9 cellular contexts compared by ENCODE assay signal in genomic region chr2:9770308-9771100, GRCh38.
DNase-seq lines count a peak whose midpoint lies in the region; ATAC-seq and TF ChIP-seq lines count a peak whose summit lies in the region.
"Had no signal": no experiment of that assay in that cellular context is flagged by ENCODE, and none has a peak within 500 bp of the region (broad histone marks: within the 10 kb centered on the region; RNA-seq: fewer than 3 reads in every experiment).

No MANE protein-coding gene starts in this region.

- no peaks in the 10 kb centered on the region for H3K4me1 ChIP-seq in PC-9 (replicated peaks; ENCODE audit: insufficient read depth)

- no peak overlapping the region for H2AFZ ChIP-seq in PC-9

- H3K27ac Mint-ChIP-seq in Calu3 (ENCODE audit: unreplicated experiment) (no peak overlapping the region), osteocyte (ENCODE audit: unreplicated experiment) (no peak overlapping the region)
- H3K27ac Mint-ChIP-seq: stimulated activated naive CD8-positive, alpha-beta T cell treated with anti-CD3 and anti-CD28 coated beads, Interleukin-15, Interleukin-2, amounts not matched to agents 100 ng/mL and 50 ng/mL, for 24 hours had no signal

- H3K4me3 Mint-ChIP-seq in Calu3 (ENCODE audit: low read depth, unreplicated experiment) (no peak overlapping the region), osteocyte (ENCODE audit: unreplicated experiment) (no peak overlapping the region)
- H3K4me3 Mint-ChIP-seq: stimulated activated naive CD8-positive, alpha-beta T cell treated with anti-CD3 and anti-CD28 coated beads, Interleukin-15, Interleukin-2, amounts not matched to agents 100 ng/mL and 50 ng/mL, for 24 hours had no signal

- H3K9me3 ChIP-seq in PC-9 (ENCODE audit: insufficient read depth, low read depth), result no peaks in the 10 kb centered on the region

- no peaks in the 10 kb centered on the region for H3F3A ChIP-seq in PC-9 (ENCODE audit: insufficient read depth, low read depth)

- DNase-seq in Calu3, result peak; percentile 65
- DNase-seq in HT-29 (ENCODE audit: low spot score), result peak; percentile 83
- peak; percentile 52 to 67 for DNase-seq in PC-9
- DNase-seq in activated naive CD4-positive, alpha-beta T cell treated with Interleukin-2 at 50 U/mL for 16 hours, result peak; percentile 63
- peak; percentile 35 for DNase-seq in foreskin melanocyte
- no peak for DNase-seq in osteocyte (ENCODE audit: extremely low spot score, unreplicated experiment)

- no peaks in the 10 kb centered on the region for H3K36me3 ChIP-seq in PC-9 (ENCODE audit: low read depth)

- POLR2A ChIA-PET in PC-9 (lab: Charles Lee; ENCODE audit: unreplicated experiment), result interaction anchor here (0.5 kb wide), 2 partner anchors 136 to 517 kb away, joined by 3 read pairs; no protein-coding TSS in a partner anchor

- H3K36me3 Mint-ChIP-seq in Calu3 (ENCODE audit: insufficient read depth, unreplicated experiment) (peaks cover 7% of the 10 kb centered on the region), osteocyte (ENCODE audit: unreplicated experiment) (no peaks in the 10 kb centered on the region)

- H3K4me2 ChIP-seq in PC-9, result peak overlapping the region; percentile 2; the same call in 1 of the 2 replicates

- H3K27me3 ChIP-seq in PC-9 (ENCODE audit: insufficient read depth, low read depth), result no peaks in the 10 kb centered on the region

- intact Hi-C loops in Calu3 (cut with micrococcal nuclease; ENCODE audit: unreplicated experiment), result loop anchor here (1.0 kb wide), 1 partner anchor 278 kb away; no protein-coding TSS in a partner anchor
- intact Hi-C loops in PC-9 (cut with micrococcal nuclease; ENCODE audit: unreplicated experiment), result no loop called here

- peaks cover 15% of the 10 kb centered on the region for H3K4me1 Mint-ChIP-seq in Calu3 (ENCODE audit: low read depth, unreplicated experiment)
- peaks cover 27% of the 10 kb centered on the region for H3K4me1 Mint-ChIP-seq in osteocyte (ENCODE audit: unreplicated experiment)

- H3K9me3 Mint-ChIP-seq in Calu3 (ENCODE audit: low read depth, unreplicated experiment) (no peaks in the 10 kb centered on the region), osteocyte (ENCODE audit: unreplicated experiment) (no peaks in the 10 kb centered on the region)
- H3K9me3 Mint-ChIP-seq: stimulated activated naive CD8-positive, alpha-beta T cell treated with anti-CD3 and anti-CD28 coated beads, Interleukin-15, Interleukin-2, amounts not matched to agents 100 ng/mL and 50 ng/mL, for 24 hours had no signal

- no peak overlapping the region for H3K27ac ChIP-seq in PC-9

- no peaks in the 10 kb centered on the region for H3K79me2 ChIP-seq in PC-9 (ENCODE audit: low read depth)

- H3K27me3 Mint-ChIP-seq in Calu3 (ENCODE audit: unreplicated experiment) (peaks cover 15% of the 10 kb centered on the region), osteocyte (ENCODE audit: unreplicated experiment) (no peaks in the 10 kb centered on the region)

- H3K9me2 ChIP-seq in PC-9 (ENCODE audit: insufficient read depth), result no peaks in the 10 kb centered on the region

- no peaks in the 10 kb centered on the region for H4K20me1 ChIP-seq in PC-9 (ENCODE audit: insufficient read depth)

- BruUV-seq in Calu3 (replicated peaks; lab: Mats Ljungman, UMichigan), result no TSS peak
- BruUV-seq in PC-9 (replicated peaks; lab: Mats Ljungman, UMichigan), result no TSS peak

- ATAC-seq in GM21423 (IDR thresholded peaks at IDR 0.05; ENCODE audit: unreplicated experiment) (no peak), HG02852 (IDR thresholded peaks at IDR 0.05; ENCODE audit: unreplicated experiment) (no peak)

- peak; percentile 74 for TF ChIP-seq CTCF in Calu3 (IDR thresholded peaks at IDR 0.05; ENCODE audit: unreplicated experiment)
- TF ChIP-seq CTCF in PC-9 (conservative IDR thresholded peaks at IDR 0.05), result peak; percentile 84
- peak; percentile 79 for TF ChIP-seq CTCF in osteocyte (IDR thresholded peaks at IDR 0.05)

- H3K4me3 ChIP-seq in PC-9, result no peak overlapping the region

- CTCF ChIA-PET in Calu3 (lab: Charles Lee) (interaction anchor here (0.5 to 1.6 kb wide), 12 partner anchors 11 to 1020 kb away, joined by 3 to 9 read pairs (median 4); partner anchors contain the start of gene YWHAQ), PC-9 (lab: Charles Lee) (interaction anchor here (0.6 to 1.3 kb wide), 4 partner anchors 31 to 392 kb away, joined by 3 to 6 read pairs (median 4); no protein-coding TSS in a partner anchor)
